ENCODE assay signal across 25 cellular contexts in genomic region chr1:157920748-157921147, GRCh38.
"Had no signal": no experiment of that assay in that cellular context is flagged by ENCODE, and none has a peak within 500 bp of the region (broad histone marks: within the 10 kb centered on the region; RNA-seq: fewer than 3 reads in every experiment).

No MANE protein-coding gene starts in this region.

- ATAC-seq: effector memory CD8-positive, alpha-beta T cell; esophagus mucosa; foreskin keratinocyte; gastrocnemius medialis; gastroesophageal sphincter; heart left ventricle; heart right ventricle had no signal

- H3K9me3 ChIP-seq: colonic mucosa, esophagus muscularis mucosa, esophagus squamous epithelium, gastrocnemius medialis, gastroesophageal sphincter, heart left ventricle, heart right ventricle had no signal

- H3K4me3 ChIP-seq: colonic mucosa, coronary artery, dorsolateral prefrontal cortex, esophagus muscularis mucosa, esophagus squamous epithelium, gastrocnemius medialis, gastroesophageal sphincter, heart left ventricle, heart right ventricle had no signal

- H3K4me1 Mint-ChIP-seq: endodermal cell had no signal

- H3K27ac ChIP-seq: colonic mucosa, coronary artery, dorsolateral prefrontal cortex, epithelial cell of prostate, esophagus muscularis mucosa, esophagus squamous epithelium, foreskin keratinocyte, gastrocnemius medialis, gastroesophageal sphincter, heart left ventricle, heart right ventricle had no signal

- H3K4me1 ChIP-seq: colonic mucosa, esophagus squamous epithelium, foreskin keratinocyte, gastrocnemius medialis, gastroesophageal sphincter had no signal

- H3K4me3 Mint-ChIP-seq: dendritic cell treated with granulocyte-macrophage colony-stimulating factor and Interleukin-4, amounts not matched to agents 40 ng/mL and 50 ng/mL, for 4 days; effector memory CD8-positive, alpha-beta T cell; endodermal cell had no signal

- DNase-seq: colonic mucosa; cortex of kidney; dermis blood vessel endothelial cell; dorsolateral prefrontal cortex; effector CD4-positive, alpha-beta T cell; effector CD8-positive, alpha-beta T cell; effector memory CD4-positive, alpha-beta T cell; effector memory CD8-positive, alpha-beta T cell; endodermal cell; erythroblast; esophagus squamous epithelium; foreskin fibroblast; foreskin keratinocyte; foreskin melanocyte; gastrocnemius medialis; glutamatergic neuron; head of caudate nucleus; heart left ventricle; heart right ventricle had no signal

- H3K36me3 ChIP-seq: colonic mucosa, esophagus muscularis mucosa, esophagus squamous epithelium, gastrocnemius medialis, gastroesophageal sphincter, heart left ventricle, heart right ventricle had no signal

- H3K27me3 ChIP-seq: colonic mucosa, gastrocnemius medialis, gastroesophageal sphincter had no signal

- H3K27ac Mint-ChIP-seq: dendritic cell treated with granulocyte-macrophage colony-stimulating factor and Interleukin-4, amounts not matched to agents 40 ng/mL and 50 ng/mL, for 4 days; effector memory CD8-positive, alpha-beta T cell; endodermal cell had no signal

- H3K9me3 Mint-ChIP-seq: dendritic cell treated with granulocyte-macrophage colony-stimulating factor and Interleukin-4, amounts not matched to agents 40 ng/mL and 50 ng/mL, for 4 days; effector memory CD8-positive, alpha-beta T cell; endodermal cell had no signal
